Comparison of ENCODE assay signal across 24 cellular contexts in genomic region chr2:152354069-152354755, GRCh38. TPM values are rescaled to one million over a fixed set of nuclear protein-coding genes. Genes with fewer than 3 reads are reported as not detected.
DNase-seq lines count a peak whose midpoint lies in the region; ATAC-seq and TF ChIP-seq lines count a peak whose summit lies in the region.
"Had no signal": no experiment of that assay in that cellular context is flagged by ENCODE, and none has a peak within 500 bp of the region (broad histone marks: within the 10 kb centered on the region; RNA-seq: fewer than 3 reads in every experiment).

No MANE protein-coding gene starts in this region.

- peak overlapping the region; percentile 8 for H3K27ac ChIP-seq in skeletal muscle tissue (ENCODE audit: low read depth, low read length)
- H3K27ac ChIP-seq: parathyroid adenoma had no signal

- H3K27ac Mint-ChIP-seq in osteocyte (ENCODE audit: unreplicated experiment), result no peak overlapping the region
- H3K27ac Mint-ChIP-seq: activated B cell treated with CpG ODN at 0.5 μM for 24 hours; activated CD4-positive, alpha-beta memory T cell treated with anti-CD3 and anti-CD28 coated beads for 36 hours; effector memory CD8-positive, alpha-beta T cell; memory B cell; naive thymus-derived CD4-positive, alpha-beta T cell; stimulated activated naive B cell treated with anti-CD40 and anti-IgM and Interleukin-4, amounts not matched to agents 10 μg/mL and 1 μg/mL and 100 μg/mL, for 72 hours; type B pancreatic cell had no signal

- H3K9ac ChIP-seq in adipocyte (ENCODE audit: low read length) (peak overlapping the region; percentile 8), skeletal muscle tissue (ENCODE audit: low read depth in 1 of 3, low read length in 3 of 3) (no peak overlapping the region)
- H3K9ac ChIP-seq: parathyroid adenoma had no signal

- peaks cover 23% of the 10 kb centered on the region for H3K4me1 ChIP-seq in adipocyte (ENCODE audit: control insufficient read depth, insufficient read depth, low read length)
- H3K4me1 ChIP-seq in skeletal muscle tissue (ENCODE audit: control insufficient read depth in 3 of 3, insufficient read depth in 3 of 3, low read length in 3 of 3), result peaks cover 2 to 10% (median 4%) of the 10 kb centered on the region in 3 donors
- H3K4me1 ChIP-seq: parathyroid adenoma had no signal

- H3K36me3 ChIP-seq in adipocyte (ENCODE audit: control insufficient read depth, insufficient read depth, low read length, severe bottlenecking), result no peaks in the 10 kb centered on the region
- no peaks in the 10 kb centered on the region for H3K36me3 ChIP-seq in skeletal muscle tissue (ENCODE audit: control insufficient read depth in 3 of 3, insufficient read depth in 3 of 3, low read length in 3 of 3)

- H3K4me1 Mint-ChIP-seq in osteocyte (ENCODE audit: unreplicated experiment), result peaks cover 21% of the 10 kb centered on the region
- H3K4me1 Mint-ChIP-seq: activated B cell treated with CpG ODN at 0.5 μM for 24 hours; memory B cell; naive thymus-derived CD4-positive, alpha-beta T cell; stimulated activated naive B cell treated with anti-CD40 and anti-IgM and Interleukin-4, amounts not matched to agents 10 μg/mL and 1 μg/mL and 100 μg/mL, for 72 hours had no signal

- H3K4me3 Mint-ChIP-seq in osteocyte (ENCODE audit: unreplicated experiment), result no peak overlapping the region
- H3K4me3 Mint-ChIP-seq: activated B cell treated with CpG ODN at 0.5 μM for 24 hours; activated CD4-positive, alpha-beta memory T cell treated with anti-CD3 and anti-CD28 coated beads for 36 hours; effector memory CD8-positive, alpha-beta T cell; memory B cell; naive thymus-derived CD4-positive, alpha-beta T cell; stimulated activated naive B cell treated with anti-CD40 and anti-IgM and Interleukin-4, amounts not matched to agents 10 μg/mL and 1 μg/mL and 100 μg/mL, for 72 hours; type B pancreatic cell had no signal

- H3K27me3 ChIP-seq in adipocyte (replicated peaks; ENCODE audit: control insufficient read depth, insufficient read depth, low read length), result no peaks in the 10 kb centered on the region
- no peaks in the 10 kb centered on the region for H3K27me3 ChIP-seq in skeletal muscle tissue (ENCODE audit: control insufficient read depth in 3 of 3, insufficient read depth in 3 of 3, low read length in 3 of 3)

- no peaks in the 10 kb centered on the region for H3K9me3 Mint-ChIP-seq in osteocyte (ENCODE audit: unreplicated experiment)
- H3K9me3 Mint-ChIP-seq: effector memory CD8-positive, alpha-beta T cell; type B pancreatic cell had no signal

- no peaks in the 10 kb centered on the region for H3K27me3 Mint-ChIP-seq in osteocyte (ENCODE audit: unreplicated experiment)
- H3K27me3 Mint-ChIP-seq: activated B cell treated with CpG ODN at 0.5 μM for 24 hours; effector memory CD8-positive, alpha-beta T cell; memory B cell; type B pancreatic cell had no signal

- H3K9me3 ChIP-seq in adipocyte (ENCODE audit: control insufficient read depth, low read length) (no peaks in the 10 kb centered on the region), skeletal muscle tissue (ENCODE audit: control insufficient read depth in 3 of 3, low read length in 3 of 3) (no peaks in the 10 kb centered on the region)

- H3K36me3 Mint-ChIP-seq in osteocyte (ENCODE audit: unreplicated experiment), result peaks cover 3% of the 10 kb centered on the region
- H3K36me3 Mint-ChIP-seq: activated CD4-positive, alpha-beta memory T cell treated with anti-CD3 and anti-CD28 coated beads for 36 hours; memory B cell; stimulated activated naive B cell treated with anti-CD40 and anti-IgM and Interleukin-4, amounts not matched to agents 10 μg/mL and 1 μg/mL and 100 μg/mL, for 72 hours had no signal

- peak; percentile 37 for DNase-seq in AG20443 (ENCODE audit: low spot score)
- peak; percentile 65 for DNase-seq in adipocyte (ENCODE audit: low read depth)
- DNase-seq in fibroblast of mammary gland (ENCODE audit: low read depth), result peak; percentile 62
- no peak for DNase-seq in osteocyte (ENCODE audit: extremely low spot score, unreplicated experiment)
- DNase-seq in HT-29 (ENCODE audit: low spot score), result no peak
- no peak for DNase-seq in iPS-NIHi11 (ENCODE audit: low spot score)
- DNase-seq: activated B cell treated with CpG ODN at 0.5 μM for 24 hours; activated CD4-positive, alpha-beta memory T cell treated with anti-CD3 and anti-CD28 coated beads for 36 hours; activated T-cell treated with anti-CD3 and anti-CD28 coated beads for 4 hours; AML-193; amniotic stem cell; effector memory CD8-positive, alpha-beta T cell; H7; hypothalamus; kidney; naive thymus-derived CD4-positive, alpha-beta T cell; NCI-H524; stimulated activated CD4-positive, alpha-beta T cell treated with anti-CD3 and anti-CD28 coated beads, Interleukin-2, amount 100 ng/mL, for 24 hours; stimulated activated naive B cell treated with anti-CD40 and anti-IgM and Interleukin-4, amounts not matched to agents 10 μg/mL and 1 μg/mL and 100 μg/mL, for 72 hours had no signal

- peak overlapping the region; percentile 67 for H3K4me3 ChIP-seq in adipocyte (ENCODE audit: low read length)
- no peak overlapping the region for H3K4me3 ChIP-seq in fibroblast of mammary gland (ENCODE audit: control insufficient read depth, low read depth, low read length)
- H3K4me3 ChIP-seq in skeletal muscle tissue (ENCODE audit: low read length in 3 of 3), result no peak overlapping the region

- no peak for TF ChIP-seq CTCF in fibroblast of mammary gland (conservative IDR thresholded peaks at IDR 0.05; ENCODE audit: control insufficient read depth, insufficient read depth, low read depth, low read length)
- TF ChIP-seq CTCF in osteocyte (IDR thresholded peaks at IDR 0.05), result no peak

- no peak for ATAC-seq in HG03520 (IDR thresholded peaks at IDR 0.05; ENCODE audit: unreplicated experiment)
- ATAC-seq: effector memory CD8-positive, alpha-beta T cell; naive thymus-derived CD4-positive, alpha-beta T cell; stimulated activated naive B cell treated with anti-CD40 and anti-IgM and Interleukin-4, amounts not matched to agents 10 μg/mL and 1 μg/mL and 100 μg/mL, for 72 hours had no signal

RNA-seq across cellular contexts. Expression of gene FMNL2, which starts 19.2 kb away (rescaled TPM):
- total RNA-seq in skeletal muscle tissue (15.7 TPM), osteocyte (44.0 and 45.3 TPM in 2 replicates)
- total RNA-seq in HT-29 (2014; rRNA removed; shearing (Covaris generic)), result 1.7 and 1.9 TPM in 2 replicates

Comparison
In these comparisons a context has a peak if more than half of its experiments do, and no peak if none do; other contexts are left out.
1. DNase-seq: peak in AG20443 (single experiment), adipocyte (single experiment) and fibroblast of mammary gland (single experiment); none in osteocyte (single experiment), HT-29 (single experiment) and iPS-NIHi11 (single experiment).